ENCODE assay signal across 2 cellular contexts in genomic region chrX:108297290-108297689, GRCh38.
TF ChIP-seq lines count a peak whose summit lies in the region.

No MANE protein-coding gene starts in this region.

TF ChIP-seq in IMR-90, 13 proteins besides CTCF, POLR2A, EP300 and RAD21:
- TF ChIP-seq MAFK (IDR thresholded peaks at IDR 0.05; ENCODE audit: low read depth, low read length) (no peak), BHLHE40 (IDR thresholded peaks at IDR 0.05; ENCODE audit: low read depth, low read length) (no peak), NFE2L2 (IDR thresholded peaks at IDR 0.05; ENCODE audit: low read depth, low read length) (no peak), MXI1 (IDR thresholded peaks at IDR 0.05; ENCODE audit: borderline replicate concordance, low read depth, low read length) (no peak), SMC3 (IDR thresholded peaks at IDR 0.05; ENCODE audit: low read depth, low read length) (no peak; the same call in 1 of the 2 replicates), CEBPB (IDR thresholded peaks at IDR 0.05; ENCODE audit: low read depth, low read length) (no peak)

TF ChIP-seq in H1, 55 proteins besides CTCF, POLR2A, EP300 and RAD21:
- TF ChIP-seq SAP30 (IDR thresholded peaks at IDR 0.05; ENCODE audit: insufficient read depth, insufficient replicate concordance, low read length) (no peak), CHD1 (IDR thresholded peaks at IDR 0.05; ENCODE audit: low read depth, low read length) (no peak), CBX8 (IDR thresholded peaks at IDR 0.05; ENCODE audit: borderline replicate concordance, low read depth, low read length) (no peak)
